In genomic region chr2:158695744-158696143, GRCh38 we compare ENCODE assay signal across 1 cellular context.
TF ChIP-seq lines count a peak whose summit lies in the region.
"Not testable (repeated sequence)": the region's sequence is repeated elsewhere in the genome, so short reads cannot be mapped to it uniquely, and the experiment has no call there.

No MANE protein-coding gene starts in this region.

TF ChIP-seq in HepG2, 621 proteins besides CTCF, POLR2A, EP300 and RAD21 (continued from another document and continues in another):
- peak; percentile 83 for TF ChIP-seq ZNF574 (CRISPR knock-in tag; IDR thresholded peaks at IDR 0.05)
- TF ChIP-seq KDM6A (CRISPR knock-in tag; IDR thresholded peaks at IDR 0.05; ENCODE audit: low read depth), result peak; percentile 82
- TF ChIP-seq NCOA1 (CRISPR knock-in tag; IDR thresholded peaks at IDR 0.05), result 0 out of 2 replicates have a peak, but pooled peaks have one; percentile 43
- not testable (repeated sequence) for TF ChIP-seq GABPA, CBX2 (IDR thresholded peaks at IDR 0.05; ENCODE audit: low read depth, low read length)
- 0 out of 2 replicates have a peak, but pooled peaks have one; percentile 9 for TF ChIP-seq GABPA (CRISPR knock-in tag; IDR thresholded peaks at IDR 0.05; ENCODE audit: low read depth)
- peak; percentile 60; the same call in 1 of the 2 replicates for TF ChIP-seq NAIF1 (CRISPR knock-in tag; IDR thresholded peaks at IDR 0.05; ENCODE audit: borderline replicate concordance)
- TF ChIP-seq YEATS2 (CRISPR knock-in tag; IDR thresholded peaks at IDR 0.05; ENCODE audit: borderline replicate concordance), result peak; percentile 71; the same call in 1 of the 2 replicates
- peak; percentile 47; the same call in 1 of the 2 replicates for TF ChIP-seq FOXP1 (IDR thresholded peaks at IDR 0.05)
- TF ChIP-seq FOXP1 (CRISPR knock-in tag; IDR thresholded peaks at IDR 0.05), result peak; percentile 80
- 0 out of 2 replicates have a peak, but pooled peaks have one; percentile 78 for TF ChIP-seq MIER2 (CRISPR knock-in tag; IDR thresholded peaks at IDR 0.05)
- TF ChIP-seq ZNF580 (CRISPR knock-in tag; IDR thresholded peaks at IDR 0.05; ENCODE audit: borderline replicate concordance, low read depth), result peak; percentile 88; the same call in 1 of the 2 replicates
- TF ChIP-seq SKI (IDR thresholded peaks at IDR 0.05; ENCODE audit: partially characterized antibody), result peak; percentile 38
- peak; percentile 98 for TF ChIP-seq MEIS2 (CRISPR knock-in tag; IDR thresholded peaks at IDR 0.05)
- TF ChIP-seq CBX2 (CRISPR knock-in tag; IDR thresholded peaks at IDR 0.05; ENCODE audit: low read depth), result peak; percentile 85; the same call in 1 of the 2 replicates
- peak; percentile 46; the same call in 1 of the 2 replicates for TF ChIP-seq CREB1 (IDR thresholded peaks at IDR 0.05)
- peak; percentile 56; the same call in 1 of the 2 replicates for TF ChIP-seq CREB1 (CRISPR knock-in tag; IDR thresholded peaks at IDR 0.05)
- peak; percentile 66; the same call in 1 of the 2 replicates for TF ChIP-seq KAT7 (CRISPR knock-in tag; IDR thresholded peaks at IDR 0.05; ENCODE audit: borderline replicate concordance)
- peak; percentile 70; the same call in 1 of the 2 replicates for TF ChIP-seq MEF2D (CRISPR knock-in tag; IDR thresholded peaks at IDR 0.05)
- peak; percentile 69; the same call in 1 of the 2 replicates for TF ChIP-seq RFXAP (CRISPR knock-in tag; IDR thresholded peaks at IDR 0.05; ENCODE audit: borderline replicate concordance)
- peak; percentile 62; the same call in 1 of the 2 replicates for TF ChIP-seq DMAP1 (CRISPR knock-in tag; IDR thresholded peaks at IDR 0.05)
- peak; percentile 55; the same call in 1 of the 2 replicates for TF ChIP-seq ARID3A (IDR thresholded peaks at IDR 0.05; ENCODE audit: low read depth, low read length)
- peak; percentile 96 for TF ChIP-seq HDAC2 (CRISPR knock-in tag; IDR thresholded peaks at IDR 0.05)
- TF ChIP-seq ZNF12 (CRISPR knock-in tag; IDR thresholded peaks at IDR 0.05), result peak; percentile 89
- TF ChIP-seq SOX5 (CRISPR knock-in tag; IDR thresholded peaks at IDR 0.05; ENCODE audit: borderline replicate concordance), result peak; percentile 96
- TF ChIP-seq TIGD3 (CRISPR knock-in tag; IDR thresholded peaks at IDR 0.05; ENCODE audit: borderline replicate concordance), result 0 out of 2 replicates have a peak, but pooled peaks have one; percentile 31
- TF ChIP-seq TEAD2 (CRISPR knock-in tag; IDR thresholded peaks at IDR 0.05), result peak; percentile 79; the same call in 1 of the 2 replicates
- 0 out of 2 replicates have a peak, but pooled peaks have one; percentile 73 for TF ChIP-seq ZNF709 (CRISPR knock-in tag; IDR thresholded peaks at IDR 0.05)
- TF ChIP-seq ZNF792 (CRISPR knock-in tag; IDR thresholded peaks at IDR 0.05), result peak; percentile 91
- TF ChIP-seq TRIM24 (CRISPR knock-in tag; IDR thresholded peaks at IDR 0.05), result peak; percentile 98
- peak; percentile 90 for TF ChIP-seq MED1 (CRISPR knock-in tag; IDR thresholded peaks at IDR 0.05)
- TF ChIP-seq, protein P1, sequence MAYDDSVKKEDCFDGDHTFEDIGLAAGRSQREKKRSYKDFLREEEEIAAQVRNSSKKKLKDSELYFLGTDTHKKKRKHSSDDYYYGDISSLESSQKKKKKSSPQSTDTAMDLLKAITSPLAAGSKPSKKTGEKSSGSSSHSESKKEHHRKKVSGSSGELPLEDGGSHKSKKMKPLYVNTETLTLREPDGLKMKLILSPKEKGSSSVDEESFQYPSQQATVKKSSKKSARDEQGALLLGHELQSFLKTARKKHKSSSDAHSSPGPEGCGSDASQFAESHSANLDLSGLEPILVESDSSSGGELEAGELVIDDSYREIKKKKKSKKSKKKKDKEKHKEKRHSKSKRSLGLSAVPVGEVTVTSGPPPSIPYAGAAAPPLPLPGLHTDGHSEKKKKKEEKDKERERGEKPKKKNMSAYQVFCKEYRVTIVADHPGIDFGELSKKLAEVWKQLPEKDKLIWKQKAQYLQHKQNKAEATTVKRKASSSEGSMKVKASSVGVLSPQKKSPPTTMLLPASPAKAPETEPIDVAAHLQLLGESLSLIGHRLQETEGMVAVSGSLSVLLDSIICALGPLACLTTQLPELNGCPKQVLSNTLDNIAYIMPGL (CRISPR knock-in tag; IDR thresholded peaks at IDR 0.05; ENCODE audit: borderline replicate concordance in 1 of 2, low read depth in 1 of 2), result peak in 1 of 2 experiments; percentile 55; a peak in 1 of 4 replicates
- 0 out of 2 replicates have a peak, but pooled peaks have one; percentile 68 for TF ChIP-seq ZNF335 (CRISPR knock-in tag; IDR thresholded peaks at IDR 0.05)
- peak; percentile 97 for TF ChIP-seq PITX1 (CRISPR knock-in tag; IDR thresholded peaks at IDR 0.05)
- peak; percentile 96 for TF ChIP-seq NR2F6 (IDR thresholded peaks at IDR 0.05)
- peak; percentile 97 for TF ChIP-seq NR2F6 (CRISPR knock-in tag; IDR thresholded peaks at IDR 0.05)
- TF ChIP-seq, protein P2, sequence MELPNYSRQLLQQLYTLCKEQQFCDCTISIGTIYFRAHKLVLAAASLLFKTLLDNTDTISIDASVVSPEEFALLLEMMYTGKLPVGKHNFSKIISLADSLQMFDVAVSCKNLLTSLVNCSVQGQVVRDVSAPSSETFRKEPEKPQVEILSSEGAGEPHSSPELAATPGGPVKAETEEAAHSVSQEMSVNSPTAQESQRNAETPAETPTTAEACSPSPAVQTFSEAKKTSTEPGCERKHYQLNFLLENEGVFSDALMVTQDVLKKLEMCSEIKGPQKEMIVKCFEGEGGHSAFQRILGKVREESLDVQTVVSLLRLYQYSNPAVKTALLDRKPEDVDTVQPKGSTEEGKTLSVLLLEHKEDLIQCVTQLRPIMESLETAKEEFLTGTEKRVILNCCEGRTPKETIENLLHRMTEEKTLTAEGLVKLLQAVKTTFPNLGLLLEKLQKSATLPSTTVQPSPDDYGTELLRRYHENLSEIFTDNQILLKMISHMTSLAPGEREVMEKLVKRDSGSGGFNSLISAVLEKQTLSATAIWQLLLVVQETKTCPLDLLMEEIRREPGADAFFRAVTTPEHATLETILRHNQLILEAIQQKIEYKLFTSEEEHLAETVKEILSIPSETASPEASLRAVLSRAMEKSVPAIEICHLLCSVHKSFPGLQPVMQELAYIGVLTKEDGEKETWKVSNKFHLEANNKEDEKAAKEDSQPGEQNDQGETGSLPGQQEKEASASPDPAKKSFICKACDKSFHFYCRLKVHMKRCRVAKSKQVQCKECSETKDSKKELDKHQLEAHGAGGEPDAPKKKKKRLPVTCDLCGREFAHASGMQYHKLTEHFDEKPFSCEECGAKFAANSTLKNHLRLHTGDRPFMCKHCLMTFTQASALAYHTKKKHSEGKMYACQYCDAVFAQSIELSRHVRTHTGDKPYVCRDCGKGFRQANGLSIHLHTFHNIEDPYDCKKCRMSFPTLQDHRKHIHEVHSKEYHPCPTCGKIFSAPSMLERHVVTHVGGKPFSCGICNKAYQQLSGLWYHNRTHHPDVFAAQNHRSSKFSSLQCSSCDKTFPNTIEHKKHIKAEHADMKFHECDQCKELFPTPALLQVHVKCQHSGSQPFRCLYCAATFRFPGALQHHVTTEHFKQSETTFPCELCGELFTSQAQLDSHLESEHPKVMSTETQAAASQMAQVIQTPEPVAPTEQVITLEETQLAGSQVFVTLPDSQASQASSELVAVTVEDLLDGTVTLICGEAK (IDR thresholded peaks at IDR 0.05), result not testable (repeated sequence)
- TF ChIP-seq, protein P2 (CRISPR knock-in tag; IDR thresholded peaks at IDR 0.05), result peak; percentile 65; the same call in 1 of the 2 replicates
- peak; percentile 96 for TF ChIP-seq ZNF264 (CRISPR knock-in tag; IDR thresholded peaks at IDR 0.05)
- TF ChIP-seq KLF11 (CRISPR knock-in tag; IDR thresholded peaks at IDR 0.05), result peak; percentile 83; the same call in 1 of the 2 replicates
- TF ChIP-seq, protein P3, sequence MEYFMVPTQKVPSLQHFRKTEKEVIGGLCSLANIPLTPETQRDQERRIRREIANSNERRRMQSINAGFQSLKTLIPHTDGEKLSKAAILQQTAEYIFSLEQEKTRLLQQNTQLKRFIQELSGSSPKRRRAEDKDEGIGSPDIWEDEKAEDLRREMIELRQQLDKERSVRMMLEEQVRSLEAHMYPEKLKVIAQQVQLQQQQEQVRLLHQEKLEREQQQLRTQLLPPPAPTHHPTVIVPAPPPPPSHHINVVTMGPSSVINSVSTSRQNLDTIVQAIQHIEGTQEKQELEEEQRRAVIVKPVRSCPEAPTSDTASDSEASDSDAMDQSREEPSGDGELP (IDR thresholded peaks at IDR 0.05; ENCODE audit: borderline replicate concordance, low read depth), result peak; percentile 67; the same call in 1 of the 2 replicates
- TF ChIP-seq KDM3A (CRISPR knock-in tag; IDR thresholded peaks at IDR 0.05; ENCODE audit: low read depth), result peak; percentile 94; the same call in 1 of the 2 replicates
- 0 out of 2 replicates have a peak, but pooled peaks have one; percentile 59 for TF ChIP-seq ZNF615 (CRISPR knock-in tag; IDR thresholded peaks at IDR 0.05; ENCODE audit: borderline replicate concordance)
- TF ChIP-seq, protein P4, sequence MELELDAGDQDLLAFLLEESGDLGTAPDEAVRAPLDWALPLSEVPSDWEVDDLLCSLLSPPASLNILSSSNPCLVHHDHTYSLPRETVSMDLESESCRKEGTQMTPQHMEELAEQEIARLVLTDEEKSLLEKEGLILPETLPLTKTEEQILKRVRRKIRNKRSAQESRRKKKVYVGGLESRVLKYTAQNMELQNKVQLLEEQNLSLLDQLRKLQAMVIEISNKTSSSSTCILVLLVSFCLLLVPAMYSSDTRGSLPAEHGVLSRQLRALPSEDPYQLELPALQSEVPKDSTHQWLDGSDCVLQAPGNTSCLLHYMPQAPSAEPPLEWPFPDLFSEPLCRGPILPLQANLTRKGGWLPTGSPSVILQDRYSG (CRISPR knock-in tag; IDR thresholded peaks at IDR 0.05), result 0 out of 2 replicates have a peak, but pooled peaks have one; percentile 39
- TF ChIP-seq CEBPG (CRISPR knock-in tag; IDR thresholded peaks at IDR 0.05), result peak; percentile 98
